In the genomic region with DNA sequence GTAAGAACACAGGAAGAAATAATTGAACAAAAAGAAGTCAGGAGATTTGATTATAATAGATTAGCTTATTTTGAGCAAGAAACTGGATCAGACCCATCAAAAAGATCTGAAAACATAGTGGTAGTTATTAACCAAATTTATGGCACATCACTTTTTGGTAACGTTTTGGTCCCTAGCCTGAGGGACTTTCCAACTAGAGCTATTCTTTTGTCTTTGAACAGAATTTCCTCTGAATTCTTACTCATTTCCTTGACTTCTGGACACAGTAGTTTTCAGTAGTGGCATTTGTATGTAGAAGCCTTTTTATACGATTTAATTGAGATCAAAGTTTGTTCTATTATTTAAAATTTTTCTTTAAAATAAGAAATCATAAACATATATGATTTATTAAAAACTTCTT, we compare ENCODE assay signal across 26 cellular contexts.
"Had no signal": no experiment of that assay in that cellular context is flagged by ENCODE, and none has a peak within 500 bp of the region (broad histone marks: within the 10 kb centered on the region; RNA-seq: fewer than 3 reads in every experiment).

No MANE protein-coding gene starts in this region.

- H3K79me2 ChIP-seq: parathyroid adenoma had no signal

- ATAC-seq: natural killer cell; psoas muscle; right cardiac atrium; right lobe of liver; stimulated activated memory B cell treated with anti-CD40 and anti-IgM and Interleukin-4, amounts not matched to agents 10 μg/mL and 1 μg/mL and 100 μg/mL, for 72 hours; stimulated activated naive CD8-positive, alpha-beta T cell treated with anti-CD3 and anti-CD28 coated beads, Interleukin-15, amount 100 ng/mL, for 72 hours; stimulated activated naive CD8-positive, alpha-beta T cell treated with anti-CD3 and anti-CD28 coated beads, Interleukin-15, Interleukin-2, amounts not matched to agents 100 U/mL and 50 U/mL, for 24 hours; upper lobe of right lung had no signal

- H2AFZ ChIP-seq: neural progenitor cell, parathyroid adenoma had no signal

- DNase-seq: natural killer cell; occipital lobe; ovary; posterior cingulate gyrus; psoas muscle; right cardiac atrium; right lobe of liver; sigmoid colon; small intestine; stimulated activated CD4-positive, alpha-beta T cell treated with anti-CD3 and anti-CD28 coated beads, Interleukin-15, amount 100 ng/mL, for 24 hours; stimulated activated CD4-positive, alpha-beta T cell treated with anti-CD3 and anti-CD28 coated beads, Interleukin-2, amount 100 ng/mL, for 24 hours; stimulated activated CD4-positive, alpha-beta T cell treated with anti-CD3 and anti-CD28 coated beads, Interleukin-2, amount 100 ng/mL, for 48 hours; stimulated activated CD4-positive, alpha-beta T cell treated with anti-CD3 and anti-CD28 coated beads, Interleukin-4, amount 100 ng/mL, for 24 hours; stimulated activated naive CD4-positive, alpha-beta T cell; stimulated activated naive CD8-positive, alpha-beta T cell treated with anti-CD3 and anti-CD28 coated beads, Interleukin-15, amount 100 ng/mL, for 72 hours; stimulated activated naive CD8-positive, alpha-beta T cell treated with anti-CD3 and anti-CD28 coated beads, Interleukin-15, Interleukin-2, amounts not matched to agents 100 U/mL and 50 U/mL, for 24 hours; substantia nigra; testis; tibial artery; transverse colon; upper lobe of right lung; uterus had no signal

- H3K27me3 ChIP-seq: neural progenitor cell, ovary, right lobe of liver, sigmoid colon, suprapubic skin, testis, tibial artery, transverse colon, upper lobe of right lung, uterus had no signal

- H3K9me3 ChIP-seq: ovary, psoas muscle, right lobe of liver, sigmoid colon, suprapubic skin, testis, tibial artery, transverse colon, upper lobe of right lung, uterus had no signal

- H3K9ac ChIP-seq: neural progenitor cell, parathyroid adenoma had no signal

- H3K27ac ChIP-seq: neural progenitor cell, ovary, parathyroid adenoma, psoas muscle, right lobe of liver, sigmoid colon, testis, tibial artery, transverse colon, upper lobe of right lung had no signal

- H3K4me3 ChIP-seq: neural progenitor cell, ovary, psoas muscle, right lobe of liver, sigmoid colon, suprapubic skin, testis, tibial artery, transverse colon, upper lobe of right lung, uterus had no signal

- H3K4me2 ChIP-seq: neural progenitor cell had no signal

- FAIRE-seq: small intestine had no signal

- H3K36me3 ChIP-seq: neural progenitor cell, ovary, right lobe of liver, sigmoid colon, suprapubic skin, tibial artery, transverse colon, upper lobe of right lung, uterus had no signal

- H3K4me1 ChIP-seq: neural progenitor cell, parathyroid adenoma, psoas muscle, right lobe of liver, sigmoid colon, suprapubic skin, testis, transverse colon, upper lobe of right lung, uterus had no signal
